ENCODE assay signal across 1 cellular context in genomic region chr3:193897791-193898190, GRCh38.
TF ChIP-seq lines count a peak whose summit lies in the region.

No MANE protein-coding gene starts in this region.

TF ChIP-seq in K562, 482 proteins besides CTCF, POLR2A, EP300 and RAD21 (continued from another document):
- no peak for TF ChIP-seq CLOCK (CRISPR knock-in tag; IDR thresholded peaks at IDR 0.05; ENCODE audit: borderline replicate concordance)
- TF ChIP-seq E2F6 (IDR thresholded peaks at IDR 0.05; ENCODE audit: borderline replicate concordance in 1 of 2, extremely low read depth in 1 of 2, insufficient read depth in 1 of 2, insufficient read length in 1 of 2, low read depth in 1 of 2, low read length in 1 of 2, poor library complexity in 1 of 2, severe bottlenecking in 1 of 2) = peak in 1 of 2 experiments; percentile 19
- TF ChIP-seq ZNF589 (CRISPR knock-in tag; IDR thresholded peaks at IDR 0.05; ENCODE audit: low read depth) = 0 out of 2 replicates have a peak, but pooled peaks have one; percentile 46
- no peak for TF ChIP-seq ZNF280B (CRISPR knock-in tag; IDR thresholded peaks at IDR 0.05)
